10 cellular contexts compared by ENCODE assay signal in genomic region chr11:35163209-35163608, GRCh38. TPM values are rescaled to one million over a fixed set of nuclear protein-coding genes. Genes with fewer than 3 reads are reported as not detected.
DNase-seq lines count a peak whose midpoint lies in the region; ATAC-seq and TF ChIP-seq lines count a peak whose summit lies in the region.
"Had no signal": no experiment of that assay in that cellular context is flagged by ENCODE, and none has a peak within 500 bp of the region (broad histone marks: within the 10 kb centered on the region; RNA-seq: fewer than 3 reads in every experiment).

No MANE protein-coding gene starts in this region.

- peaks cover 96% of the 10 kb centered on the region for H3F3A ChIP-seq in GM23248 (ENCODE audit: insufficient read depth)
- H3F3A ChIP-seq in PC-9 (ENCODE audit: insufficient read depth, low read depth) = peaks cover 100% of the 10 kb centered on the region

- peak overlapping the region; percentile 59 for H3K4me2 ChIP-seq in GM23248 (ENCODE audit: unreplicated experiment)
- H3K4me2 ChIP-seq in PC-9 = peak overlapping the region; percentile 74

- WGBS in GM23248 (ENCODE audit: low coverage in 1 of 2, low lambda C conversion rate in 2 of 2, missing lambda C conversion rate in 2 of 2), 2 experiments = 69 to 77% methylated on average over 2 of the region's 2 CpGs

- H4K20me1 ChIP-seq in GM23248 (ENCODE audit: insufficient read depth) (peaks cover 15% of the 10 kb centered on the region), PC-9 (ENCODE audit: insufficient read depth) (peaks cover 9% of the 10 kb centered on the region)

- H3K9me2 ChIP-seq in GM23248 (ENCODE audit: insufficient read depth) (no peaks in the 10 kb centered on the region), PC-9 (ENCODE audit: insufficient read depth) (no peaks in the 10 kb centered on the region; the same call in 1 of the 2 replicates)

- H3K36me3 ChIP-seq in GM23248 (ENCODE audit: low read depth) (peaks cover 26% of the 10 kb centered on the region), PC-9 (ENCODE audit: low read depth) (peaks cover 84% of the 10 kb centered on the region)

- no peaks in the 10 kb centered on the region for H3K9me3 Mint-ChIP-seq in stimulated activated effector memory CD8-positive, alpha-beta T cell treated with anti-CD3 and anti-CD28 coated beads, Interleukin-12 subunit alpha, Interleukin-12 subunit beta, amount 100 ng/mL, for 72 hours
- H3K9me3 Mint-ChIP-seq: type B pancreatic cell had no signal

- no peak for TF ChIP-seq CTCF in PC-9 (conservative IDR thresholded peaks at IDR 0.05)

- in situ Hi-C loops in GM23248 (cut with MboI) = no loop called here

- H3K36me3 Mint-ChIP-seq in stimulated activated effector memory CD8-positive, alpha-beta T cell treated with anti-CD3 and anti-CD28 coated beads, Interleukin-12 subunit alpha, Interleukin-12 subunit beta, amount 100 ng/mL, for 72 hours = peaks cover 79% of the 10 kb centered on the region
- H3K36me3 Mint-ChIP-seq: type B pancreatic cell had no signal

- H3K79me2 ChIP-seq in GM23248 (ENCODE audit: insufficient read depth) (peaks cover 95% of the 10 kb centered on the region), PC-9 (ENCODE audit: low read depth) (peaks cover 98% of the 10 kb centered on the region)

- H3K27ac ChIP-seq in GM23248 (peak overlapping the region; percentile 99), PC-9 (peak overlapping the region; percentile 94), epithelial cell of prostate (peak overlapping the region; percentile 95)

- peak overlapping the region; percentile 12 for H3K27ac Mint-ChIP-seq in stimulated activated effector memory CD8-positive, alpha-beta T cell treated with anti-CD3 and anti-CD28 coated beads, Interleukin-12 subunit alpha, Interleukin-12 subunit beta, amount 100 ng/mL, for 72 hours
- H3K27ac Mint-ChIP-seq: type B pancreatic cell had no signal

- H3K9me3 ChIP-seq in GM23248 (ENCODE audit: low read depth) (no peaks in the 10 kb centered on the region), PC-9 (ENCODE audit: insufficient read depth, low read depth) (no peaks in the 10 kb centered on the region)

- POLR2A ChIA-PET in PC-9 (lab: Charles Lee; ENCODE audit: unreplicated experiment) = interaction anchor here (0.6 to 1.2 kb wide), 4 partner anchors 24 to 58 kb away, joined by 3 to 8 read pairs (median 4); no protein-coding TSS in a partner anchor

- H3K4me1 Mint-ChIP-seq in stimulated activated effector memory CD8-positive, alpha-beta T cell treated with anti-CD3 and anti-CD28 coated beads, Interleukin-12 subunit alpha, Interleukin-12 subunit beta, amount 100 ng/mL, for 72 hours = peaks cover 98% of the 10 kb centered on the region

- H3K9ac ChIP-seq in GM23248 = peak overlapping the region; percentile 36

- BruUV-seq in PC-9 (replicated peaks; lab: Mats Ljungman, UMichigan) = no TSS peak

- no peak for ATAC-seq in stimulated activated effector memory CD8-positive, alpha-beta T cell treated with anti-CD3 and anti-CD28 coated beads, Interleukin-12 subunit alpha, Interleukin-12 subunit beta, amount 100 ng/mL, for 72 hours
- no peak for ATAC-seq in left lobe of liver
- ATAC-seq: left colon had no signal

- intact Hi-C loops in PC-9 (cut with micrococcal nuclease; ENCODE audit: unreplicated experiment) = no loop called here

- no peak overlapping the region for H3K4me3 ChIP-seq in GM23248
- H3K4me3 ChIP-seq in PC-9 = no peak overlapping the region

- H3K27me3 ChIP-seq in GM23248 (replicated peaks; ENCODE audit: insufficient read depth) = no peaks in the 10 kb centered on the region
- H3K27me3 ChIP-seq in PC-9 (ENCODE audit: insufficient read depth, low read depth) = no peaks in the 10 kb centered on the region

- DNase-seq in GM23248 (peak; percentile 58), PC-9 (peak; percentile 35 to 98), epithelial cell of prostate (ENCODE audit: low read depth, low spot score) (no peak), left lobe of liver (ENCODE audit: low spot score) (no peak), NCI-H2107 treated with DMSO at 0.1 percent for 48 hours (lab: John Stamatoyannopoulos, UW; ENCODE audit: unreplicated experiment) (no peak)
- no peak for DNase-seq in stimulated activated effector memory CD8-positive, alpha-beta T cell treated with anti-CD3 and anti-CD28 coated beads, Interleukin-12 subunit alpha, Interleukin-12 subunit beta, amount 100 ng/mL, for 72 hours (ENCODE audit: low spot score in 2 of 2)
- no peak for DNase-seq in stimulated activated CD4-positive, alpha-beta T cell treated with anti-CD3 and anti-CD28 coated beads, Interleukin-4, amount 100 ng/mL, for 1 hour
- DNase-seq: activated CD4-positive, CD25-positive, alpha-beta regulatory T cell treated with anti-CD3 and anti-CD28 coated beads, Interleukin-2, amount 50 U/mL, for 72 hours; left colon had no signal

- H2AFZ ChIP-seq in GM23248 = no peak overlapping the region
- H2AFZ ChIP-seq in PC-9 = no peak overlapping the region

- peak overlapping the region; percentile 72 for H3K4me3 Mint-ChIP-seq in stimulated activated effector memory CD8-positive, alpha-beta T cell treated with anti-CD3 and anti-CD28 coated beads, Interleukin-12 subunit alpha, Interleukin-12 subunit beta, amount 100 ng/mL, for 72 hours
- H3K4me3 Mint-ChIP-seq: type B pancreatic cell had no signal

- CTCF ChIA-PET in PC-9 (lab: Charles Lee) = interaction anchor here (0.5 to 0.7 kb wide), 4 partner anchors 21 to 562 kb away, joined by 3 to 12 read pairs (median 4); no protein-coding TSS in a partner anchor

- H3K4me1 ChIP-seq in GM23248 (ENCODE audit: insufficient read depth) (peaks cover 96% of the 10 kb centered on the region), PC-9 (replicated peaks; ENCODE audit: insufficient read depth) (peaks cover 100% of the 10 kb centered on the region)

RNA-seq across cellular contexts. Expression of gene CD44, which starts 24.2 kb away (rescaled TPM):
- 405 and 506 TPM in 2 replicates for total RNA-seq in GM23248 (2014; rRNA removed; shearing (Covaris generic))
- polyA plus RNA-seq in GM23248 (2016; fragmentation: Nextera tagmentation; extraction: Ambion mirVana) = 519 and 523 TPM in 2 replicates
- 775 and 872 TPM in 2 replicates for total RNA-seq in PC-9 (2021)
- total RNA-seq in left lobe of liver = 11.7 TPM

Comparison
In these comparisons a context has a peak if more than half of its experiments do, and no peak if none do; other contexts are left out.
1. DNase-seq: peak in GM23248 (single experiment) and PC-9 (2 of 2); none in epithelial cell of prostate (single experiment), stimulated activated effector memory CD8-positive, alpha-beta T cell treated with anti-CD3 and anti-CD28 coated beads, Interleukin-12 subunit alpha, Interleukin-12 subunit beta, amount 100 ng/mL, for 72 hours (0 of 2), left lobe of liver (single experiment), NCI-H2107 treated with DMSO at 0.1 percent for 48 hours (single experiment) and stimulated activated CD4-positive, alpha-beta T cell treated with anti-CD3 and anti-CD28 coated beads, Interleukin-4, amount 100 ng/mL, for 1 hour (single experiment).
2. RNA of gene CD44, which starts 24.2 kb away (total RNA-seq): 775 to 872 TPM in PC-9 and 405 to 506 TPM in GM23248; 11.7 TPM in left lobe of liver (single experiment); every median in the first group is over 10 times any median in the second.
3. Peak in every context shown above with its lines, with median percentiles within 50 percentile points of each other: H3K27ac ChIP-seq.